ENCODE assay signal across 17 cellular contexts in the genomic region with DNA sequence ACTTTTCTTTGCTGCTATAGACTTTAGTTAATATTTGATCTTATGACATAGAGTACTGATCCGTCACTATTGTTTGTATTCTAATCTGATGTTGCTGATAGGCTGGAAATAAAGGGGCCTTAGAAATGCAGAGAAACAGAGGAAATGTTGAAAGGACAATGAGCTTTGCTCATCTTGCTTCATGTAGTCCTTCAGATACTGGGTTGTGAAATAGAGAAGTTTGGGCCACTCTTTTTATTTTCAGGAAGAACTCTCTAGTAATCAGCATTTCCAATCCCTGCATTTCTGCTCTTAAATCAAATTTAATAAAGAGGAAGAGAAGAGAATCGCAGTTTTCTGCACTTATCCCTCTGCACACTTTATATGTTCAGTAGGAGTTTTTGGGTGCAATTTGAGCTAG.
A peak's percentile ranks its signal among the peaks of the same experiment; 100 is the strongest.
DNase-seq lines count a peak whose midpoint lies in the region; ATAC-seq and TF ChIP-seq lines count a peak whose summit lies in the region.
"Had no signal": no experiment of that assay in that cellular context is flagged by ENCODE, and none has a peak within 500 bp of the region (broad histone marks: within the 10 kb centered on the region; RNA-seq: fewer than 3 reads in every experiment).

No MANE protein-coding gene starts in this region.

- no peak for TF ChIP-seq CTCF in upper lobe of left lung (IDR thresholded peaks at IDR 0.05)

- WGBS in upper lobe of left lung, 2 donors = 61 to 68% methylated on average over 2 of the region's 2 CpGs

- H3K36me3 ChIP-seq in upper lobe of left lung = no peaks in the 10 kb centered on the region
- H3K36me3 ChIP-seq: BLaER1, HAP-1 had no signal

- H3K4me3 ChIP-seq in upper lobe of left lung = no peak overlapping the region
- H3K4me3 ChIP-seq: BLaER1, HAP-1 had no signal

- no peaks in the 10 kb centered on the region for H3K27me3 ChIP-seq in upper lobe of left lung
- H3K27me3 ChIP-seq: BLaER1 had no signal

- TF ChIP-seq EP300 in upper lobe of left lung (IDR thresholded peaks at IDR 0.05) = peak in 1 of 4 donors; percentile 2

- peaks cover 0 to 4% (median 0%) of the 10 kb centered on the region in 4 donors for H3K4me1 ChIP-seq in upper lobe of left lung
- H3K4me1 ChIP-seq: BLaER1, HAP-1 had no signal

- DNase-seq in SIG-M5 treated with dmso at 0.1 percent for 504 hours (lab: John Stamatoyannopoulos, UW; ENCODE audit: unreplicated experiment) (peak; percentile 74), SIG-M5 (lab: John Stamatoyannopoulos, UW) (no peak), NOMO-1 treated with dmso at 0.1 percent for 144 hours (lab: John Stamatoyannopoulos, UW; ENCODE audit: unreplicated experiment) (peak; percentile 46), left lobe of liver (ENCODE audit: low spot score) (no peak), upper lobe of left lung (no peak), foreskin melanocyte (no peak)
- DNase-seq: NCI-H1105 treated with DMSO at 0.1 percent for 48 hours, NCI-H187 treated with DMSO at 0.1 percent for 48 hours, NCI-H2171, NCI-H446 treated with DMSO at 0.1 percent for 48 hours, NCI-H748 treated with DMSO at 0.1 percent for 48 hours, SHP77 treated with DMSO at 0.1 percent for 48 hours had no signal

- no peaks in the 10 kb centered on the region for H3K9me3 ChIP-seq in upper lobe of left lung
- H3K9me3 ChIP-seq: BLaER1, HAP-1 had no signal

- peak; percentile 23 for ATAC-seq in left lobe of liver
- ATAC-seq in upper lobe of left lung (ENCODE audit: low FRiP score in 2 of 2) = peak in 1 of 2 donors; percentile 72
- ATAC-seq in GM21737 (IDR thresholded peaks at IDR 0.05; ENCODE audit: unreplicated experiment) = no peak
- no peak for ATAC-seq in GM21723 (IDR thresholded peaks at IDR 0.05; ENCODE audit: unreplicated experiment)

- peak overlapping the region in 3 of 4 donors; percentile 16 to 36 (median 34) for H3K27ac ChIP-seq in upper lobe of left lung
- H3K27ac ChIP-seq: 22Rv1, BLaER1 had no signal

- TF ChIP-seq POLR2A in upper lobe of left lung (IDR thresholded peaks at IDR 0.05) = peak in 1 of 4 donors; percentile 18

Comparison
In these comparisons a context has a peak if more than half of its experiments do, and no peak if none do; other contexts are left out.
1. DNase-seq: peak in SIG-M5 treated with dmso at 0.1 percent for 504 hours (single experiment) and NOMO-1 treated with dmso at 0.1 percent for 144 hours (single experiment); none in SIG-M5 (single experiment), left lobe of liver (single experiment), upper lobe of left lung (0 of 2) and foreskin melanocyte (single experiment).